Comparison of ENCODE assay signal across 8 cellular contexts in genomic region chr2:179268277-179268935, GRCh38. TPM values are rescaled to one million over a fixed set of nuclear protein-coding genes. Genes with fewer than 3 reads are reported as not detected.
DNase-seq lines count a peak whose midpoint lies in the region; ATAC-seq and TF ChIP-seq lines count a peak whose summit lies in the region.

No MANE protein-coding gene starts in this region.

- intact Hi-C loops in CD4-positive, alpha-beta memory T cell (cut with micrococcal nuclease): loop anchor here (10.0 kb wide), 1 partner anchor 54 kb away; no protein-coding TSS in a partner anchor

- H3K27ac ChIP-seq in HUES6 (ENCODE audit: low read depth, low read length): peak overlapping the region; percentile 44; the same call in 1 of the 2 replicates
- H3K27ac ChIP-seq in CD4-positive, alpha-beta memory T cell (ENCODE audit: low read depth, low read length): no peak overlapping the region

- peaks cover 9 to 19% of the 10 kb centered on the region in 2 donors for H3K27me3 Mint-ChIP-seq in CD4-positive, alpha-beta memory T cell

- no peak overlapping the region for H3K27ac Mint-ChIP-seq in CD4-positive, alpha-beta memory T cell

- H3K4me3 ChIP-seq in AG10803 (ENCODE audit: low read length) (no peak overlapping the region), HUES6 (ENCODE audit: low read depth, low read length) (no peak overlapping the region)
- no peak overlapping the region for H3K4me3 ChIP-seq in CD4-positive, alpha-beta memory T cell (ENCODE audit: low read length in 2 of 2)

- no peak overlapping the region for H3K4me3 Mint-ChIP-seq in CD4-positive, alpha-beta memory T cell

- H3K36me3 Mint-ChIP-seq in CD4-positive, alpha-beta memory T cell: no peaks in the 10 kb centered on the region

- H3K36me3 ChIP-seq in HUES6 (ENCODE audit: control insufficient read depth, insufficient read depth, low read length): no peaks in the 10 kb centered on the region
- H3K36me3 ChIP-seq in CD4-positive, alpha-beta memory T cell (ENCODE audit: insufficient read depth, low read length): no peaks in the 10 kb centered on the region

- peaks cover 25% of the 10 kb centered on the region for H3K4me1 ChIP-seq in HUES6 (ENCODE audit: control insufficient read depth, insufficient read depth, low read length)
- peaks cover 6% of the 10 kb centered on the region for H3K4me1 ChIP-seq in CD4-positive, alpha-beta memory T cell (ENCODE audit: insufficient read depth, low read length)

- peak; percentile 85 for ATAC-seq in GM18870 (IDR thresholded peaks at IDR 0.05; ENCODE audit: unreplicated experiment)

- TF ChIP-seq CTCF in AG10803 (conservative IDR thresholded peaks at IDR 0.05; ENCODE audit: low read length): no peak

- DNase-seq in AG10803 (ENCODE audit: low read depth): peak; percentile 60
- DNase-seq in dedifferentiated amniotic fluid mesenchymal stem cell (ENCODE audit: extremely low spot score): peak; percentile 48
- no peak for DNase-seq in HK-2 (ENCODE audit: unreplicated experiment)
- no peak for DNase-seq in COR-L47 (lab: John Stamatoyannopoulos, UW)
- DNase-seq in CD4-positive, alpha-beta memory T cell: no peak
- DNase-seq in effector CD8-positive, alpha-beta T cell (lab: John Stamatoyannopoulos, UW): no peak

- H3K9me3 ChIP-seq in HUES6 (ENCODE audit: control insufficient read depth, insufficient read depth, low read depth, low read length): no peaks in the 10 kb centered on the region
- no peaks in the 10 kb centered on the region for H3K9me3 ChIP-seq in CD4-positive, alpha-beta memory T cell (ENCODE audit: control insufficient read depth in 1 of 2, low read length in 2 of 2)

- H3K9me3 Mint-ChIP-seq in CD4-positive, alpha-beta memory T cell: peaks cover 0 to 2% (median 0%) of the 10 kb centered on the region in 8 donors

- H3K4me1 Mint-ChIP-seq in CD4-positive, alpha-beta memory T cell: peaks cover 2 to 18% (median 9%) of the 10 kb centered on the region in 4 donors

- CTCF ChIA-PET in CD4-positive, alpha-beta memory T cell (lab: Charles Lee; ENCODE audit: partially characterized antibody): no interaction called here

- POLR2A ChIA-PET in CD4-positive, alpha-beta memory T cell (lab: Charles Lee; ENCODE audit: partially characterized antibody): no interaction called here

- H3K27me3 ChIP-seq in HUES6 (ENCODE audit: control insufficient read depth, insufficient read depth, low read length): peaks cover 3% of the 10 kb centered on the region; the same call in 1 of the 2 replicates
- H3K27me3 ChIP-seq in CD4-positive, alpha-beta memory T cell (ENCODE audit: insufficient read depth, low read length): no peaks in the 10 kb centered on the region

- H3K9ac ChIP-seq in HUES6 (ENCODE audit: low read length): peak overlapping the region; percentile 1

RNA-seq across cellular contexts. Expression of gene SESTD1, which starts 3.8 kb away (rescaled TPM):
- 10 to 100 TPM; 11.5 to 11.9 TPM for total RNA-seq in CD4-positive, alpha-beta memory T cell
- 1 to 10 TPM in 1 of 2 donors, under 1 TPM in 1; 0.81 to 2.5 TPM for polyA plus RNA-seq in CD4-positive, alpha-beta memory T cell

Comparison
In these comparisons a context has a peak if more than half of its experiments do, and no peak if none do; other contexts are left out.
1. DNase-seq: peak in AG10803 (single experiment) and dedifferentiated amniotic fluid mesenchymal stem cell (single experiment); none in HK-2 (single experiment), COR-L47 (single experiment), CD4-positive, alpha-beta memory T cell (0 of 5) and effector CD8-positive, alpha-beta T cell (single experiment).